21 cellular contexts compared by ENCODE assay signal in genomic region chr6:50285735-50286134, GRCh38.
"Had no signal": no experiment of that assay in that cellular context is flagged by ENCODE, and none has a peak within 500 bp of the region (broad histone marks: within the 10 kb centered on the region; RNA-seq: fewer than 3 reads in every experiment).

No MANE protein-coding gene starts in this region.

- H3K27ac ChIP-seq: SJSA1, SK-N-MC had no signal

- H3K27me3 ChIP-seq: SJSA1 had no signal

- DNase-seq: IMR-90, Karpas-422, KG1, MG63, NCI-H1105, NCI-H1417, NCI-H1436 treated with DMSO at 0.1 percent for 48 hours, NCI-H1694 treated with DMSO at 0.1 percent for 48 hours, NCI-H1930, NCI-H2081, NCI-H2107, NCI-H2227 treated with DMSO at 0.1 percent for 48 hours, NCI-H524, NCI-H526 treated with DMSO at 0.1 percent for 48 hours, NCI-H748 treated with DMSO at 0.1 percent for 48 hours, Right ventricle myocardium superior, RPMI8226, SIG-M5 had no signal

- H3K36me3 ChIP-seq: MG63, SJSA1 had no signal

- H3K4me3 ChIP-seq: MG63, SJSA1, SK-N-MC had no signal

- H3K9me3 ChIP-seq: MG63, SJSA1 had no signal

- ATAC-seq: HepG2 had no signal
